ENCODE assay signal across 1 cellular context in genomic region chr1:169090308-169090899, GRCh38.
TF ChIP-seq lines count a peak whose summit lies in the region.

No MANE protein-coding gene starts in this region.

TF ChIP-seq in GM23338, 12 proteins besides CTCF, POLR2A, EP300 and RAD21 (continued from another document):
- TF ChIP-seq ZNF462 (CRISPR knock-in tag; IDR thresholded peaks at IDR 0.05) (no peak), POLR2AphosphoS5 (IDR thresholded peaks at IDR 0.05; ENCODE audit: low read depth) (no peak), ZNF331 (CRISPR knock-in tag; IDR thresholded peaks at IDR 0.05; ENCODE audit: low read depth) (no peak), ETS1 (IDR thresholded peaks at IDR 0.05) (no peak)
